In genomic region chr5:151739395-151739794, GRCh38 we compare ENCODE assay signal across 16 cellular contexts. TPM values are rescaled to one million over a fixed set of nuclear protein-coding genes. Genes with fewer than 3 reads are reported as not detected.
DNase-seq lines count a peak whose midpoint lies in the region; ATAC-seq, FAIRE-seq and TF ChIP-seq lines count a peak whose summit lies in the region.
"Had no signal": no experiment of that assay in that cellular context is flagged by ENCODE, and none has a peak within 500 bp of the region (broad histone marks: within the 10 kb centered on the region; RNA-seq: fewer than 3 reads in every experiment).

No MANE protein-coding gene starts in this region.

- 91% methylated on average over 2 of the region's 2 CpGs; no CpG with 5 or more reads in 1 of the 2 experiments for WGBS in H1 (ENCODE audit: extremely low coverage in 1 of 2, insufficient coverage in 1 of 2, insufficient read length in 1 of 2, insufficient replicate concordance in 2 of 2, low coverage in 1 of 2, low lambda C conversion rate in 2 of 2, missing lambda C conversion rate in 1 of 2), 2 experiments
- WGBS in urinary bladder, result 69% methylated on average over 2 of the region's 2 CpGs
- WGBS in aorta, 2 donors, result 77 to 85% methylated on average over 2 of the region's 2 CpGs

- H3K36me3 ChIP-seq in cardiac muscle cell, result no peaks in the 10 kb centered on the region
- H3K36me3 ChIP-seq in H1 (ENCODE audit: control insufficient read depth in 2 of 4, insufficient read depth in 4 of 4, low read length in 3 of 4), result peaks cover 0 to 3% (median 0%) of the 10 kb centered on the region in 4 experiments; a peak in 1 of 8 replicates
- peaks cover 4 to 7% of the 10 kb centered on the region in 2 donors for H3K36me3 ChIP-seq in muscle layer of duodenum (ENCODE audit: control insufficient read depth in 1 of 2, insufficient read depth in 2 of 2, low read length in 2 of 2)
- H3K36me3 ChIP-seq in urinary bladder (ENCODE audit: insufficient read depth), result no peaks in the 10 kb centered on the region
- no peaks in the 10 kb centered on the region for H3K36me3 ChIP-seq in aorta (ENCODE audit: control insufficient read depth in 1 of 2, insufficient read depth in 2 of 2, low read length in 1 of 2)

- no peaks in the 10 kb centered on the region for H3K79me2 ChIP-seq in H1 (ENCODE audit: control insufficient read depth in 1 of 2, insufficient read depth in 2 of 2, low read length in 2 of 2)

- H3K14ac ChIP-seq in H1 (ENCODE audit: insufficient read length), result no peak overlapping the region

- H3K4me1 ChIP-seq in cardiac muscle cell (ENCODE audit: low read depth) (peaks cover 8% of the 10 kb centered on the region), H1 (replicated peaks in 1 of 4; ENCODE audit: control insufficient read depth in 3 of 4, insufficient read depth in 4 of 4, low read length in 3 of 4) (peaks cover 6 to 10% (median 9%) of the 10 kb centered on the region in 4 experiments), muscle layer of duodenum (ENCODE audit: control insufficient read depth in 1 of 2, insufficient read depth in 2 of 2, low read length in 2 of 2) (peaks cover 8 to 18% of the 10 kb centered on the region in 2 donors), urinary bladder (ENCODE audit: insufficient read depth) (peaks cover 1% of the 10 kb centered on the region), aorta (ENCODE audit: control insufficient read depth in 1 of 2, insufficient read depth in 2 of 2, low read length in 2 of 2) (peaks cover 0 to 4% of the 10 kb centered on the region in 2 donors)

- FAIRE-seq in H1 (lab: Jason Lieb, UNC), result no peak

- TF ChIP-seq EP300 in H1 (IDR thresholded peaks at IDR 0.05; ENCODE audit: borderline replicate concordance in 1 of 2, low read depth in 2 of 2, low read length in 2 of 2), result no peak

- CTCF ChIA-PET in H1 (lab: Charles Lee; ENCODE audit: partially characterized antibody), result interaction anchor here (0.6 to 38.0 kb wide), 25 partner anchors 9 to 485 kb away, joined by 3 to 991 read pairs (median 6); partner anchors contain the start of genes ATOX1, SLC36A1 and SPARC

- H3K4me3 ChIP-seq in cardiac muscle cell (no peak overlapping the region), H1 (ENCODE audit: extremely low read depth in 1 of 4, insufficient read depth in 2 of 4, low read depth in 3 of 4, low read length in 4 of 4) (peak overlapping the region in 1 of 4 experiments; percentile 27; a peak in 1 of 8 replicates), muscle layer of duodenum (ENCODE audit: low read depth in 1 of 2, low read length in 2 of 2) (no peak overlapping the region), urinary bladder (ENCODE audit: low read depth, low read length) (no peak overlapping the region), aorta (ENCODE audit: low read length in 2 of 2) (no peak overlapping the region)
- H3K4me3 ChIP-seq: Peyer's patch had no signal

- H2BK5ac ChIP-seq in H1 (ENCODE audit: low read depth, low read length), result peak overlapping the region; percentile 45; the same call in 1 of the 2 replicates

- no peak overlapping the region for H2AK5ac ChIP-seq in H1 (ENCODE audit: low read depth, low read length)

- H2BK20ac ChIP-seq in H1 (ENCODE audit: low read length), result no peak overlapping the region

- H3K27ac ChIP-seq in cardiac muscle cell, result peak overlapping the region; percentile 54
- H3K27ac ChIP-seq in H1 (ENCODE audit: low read depth, low read length), result peak overlapping the region; percentile 24; the same call in 1 of the 2 replicates
- peak overlapping the region; percentile 58 for H3K27ac ChIP-seq in muscle layer of duodenum (ENCODE audit: low read length)
- H3K27ac ChIP-seq in urinary bladder (ENCODE audit: low read depth), result peak overlapping the region; percentile 11
- H3K27ac ChIP-seq in aorta (ENCODE audit: low read depth in 1 of 2, low read length in 2 of 2), result peak overlapping the region in 1 of 2 donors; percentile 15
- H3K27ac ChIP-seq: neutrophil had no signal

- ATAC-seq in left ventricle myocardium superior (no peak), GM18505 (IDR thresholded peaks at IDR 0.05; ENCODE audit: unreplicated experiment) (no peak), aorta (ENCODE audit: low FRiP score) (no peak)
- ATAC-seq: activated T-cell treated with anti-CD3 and anti-CD28 coated beads, Interleukin-2, amount 50 U/mL, for 72 hours had no signal

- no peak overlapping the region for H3K18ac ChIP-seq in H1 (ENCODE audit: extremely low read depth, low read length)

- H3K4me2 ChIP-seq in H1 (ENCODE audit: insufficient read depth in 1 of 2, low read depth in 2 of 2, low read length in 2 of 2), result peak overlapping the region; percentile 44 to 63; a peak in 3 of 4 replicates

- no peaks in the 10 kb centered on the region for H3K9me3 ChIP-seq in cardiac muscle cell (ENCODE audit: low read depth)
- H3K9me3 ChIP-seq in H1 (ENCODE audit: insufficient read depth in 2 of 2, low read depth in 1 of 2, low read length in 1 of 2), result no peaks in the 10 kb centered on the region
- no peaks in the 10 kb centered on the region for H3K9me3 ChIP-seq in muscle layer of duodenum (ENCODE audit: control insufficient read depth in 1 of 2, low read length in 2 of 2)
- no peaks in the 10 kb centered on the region for H3K9me3 ChIP-seq in aorta (ENCODE audit: control insufficient read depth, low read length)
- H3K9me3 ChIP-seq: neutrophil, Peyer's patch had no signal

- H3K27me3 ChIP-seq in cardiac muscle cell (no peaks in the 10 kb centered on the region), H1 (replicated peaks in 1 of 4; ENCODE audit: control insufficient read depth in 3 of 4, extremely low read depth in 1 of 4, insufficient read depth in 3 of 4, low read length in 3 of 4) (no peaks in the 10 kb centered on the region), muscle layer of duodenum (ENCODE audit: low read depth, low read length) (no peaks in the 10 kb centered on the region), aorta (ENCODE audit: control insufficient read depth in 1 of 2, insufficient read depth in 2 of 2, low read length in 1 of 2) (no peaks in the 10 kb centered on the region)
- H3K27me3 ChIP-seq: neutrophil, Peyer's patch had no signal

- H3K23me2 ChIP-seq in H1 (ENCODE audit: low read depth, low read length), result no peaks in the 10 kb centered on the region

- H3K4ac ChIP-seq in H1 (replicated peaks; ENCODE audit: insufficient read length, low read depth, low read length), result peak overlapping the region; percentile 10

- intact Hi-C loops in left ventricle myocardium superior (cut with micrococcal nuclease) (no loop called here), aorta (cut with DNase I) (no loop called here)

- no peak overlapping the region for H2AFZ ChIP-seq in H1 (ENCODE audit: low read length)

- peak overlapping the region; percentile 9 for H2BK120ac ChIP-seq in H1 (replicated peaks; ENCODE audit: low read depth, low read length)

- H4K8ac ChIP-seq in H1 (ENCODE audit: extremely low read depth, insufficient read depth, low read length), result no peak overlapping the region; the same call in none of the 2 replicates

- no peaks in the 10 kb centered on the region for H4K20me1 ChIP-seq in H1 (replicated peaks in 1 of 2; ENCODE audit: control insufficient read depth in 1 of 2, insufficient read depth in 2 of 2, low read length in 2 of 2)

- TF ChIP-seq POLR2A in H1 (IDR thresholded peaks at IDR 0.05; ENCODE audit: control extremely low read depth in 1 of 2, low read depth in 2 of 2, low read length in 2 of 2), result no peak
- TF ChIP-seq POLR2A in GM18505 (IDR thresholded peaks at IDR 0.05; ENCODE audit: borderline replicate concordance, extremely low read depth, insufficient read depth, insufficient read length), result no peak

- POLR2A ChIA-PET in H1 (lab: Charles Lee; ENCODE audit: partially characterized antibody), result interaction anchor here (0.6 to 5.1 kb wide), 14 partner anchors 14 to 81 kb away, joined by 3 to 33 read pairs (median 7); partner anchors contain the start of genes ATOX1, G3BP1 and SPARC

- no peak for TF ChIP-seq RAD21 in H1 (IDR thresholded peaks at IDR 0.05 in 1 of 2, conservative IDR thresholded peaks at IDR 0.05 in 1 of 2; ENCODE audit: low read depth in 2 of 2, low read length in 2 of 2)

- H3K23ac ChIP-seq in H1 (ENCODE audit: insufficient read length), result no peak overlapping the region

- DNase-seq in cardiac muscle cell (ENCODE audit: low read depth in 1 of 2, low spot score in 1 of 2) (peak in 1 of 2 donors; percentile 63), left ventricle myocardium superior (no peak), H1 (ENCODE audit: low read depth in 1 of 2, low spot score in 2 of 2) (no peak), NCI-H146 treated with DMSO at 0.1 percent for 48 hours (lab: John Stamatoyannopoulos, UW; ENCODE audit: unreplicated experiment) (no peak), aorta (no peak)
- DNase-seq: activated T-cell treated with anti-CD3 and anti-CD28 coated beads, Interleukin-2, amount 50 U/mL, for 72 hours; DMS153; immature natural killer cell; NCI-H446 treated with DMSO at 0.1 percent for 48 hours; Peyer's patch; stimulated activated CD4-positive, alpha-beta T cell treated with anti-CD3 and anti-CD28 coated beads, Interleukin-2, amount 100 ng/mL, for 48 hours; stimulated activated naive CD4-positive, alpha-beta T cell had no signal

- H2BK12ac ChIP-seq in H1 (ENCODE audit: low read depth, low read length), result no peak overlapping the region; the same call in 1 of the 2 replicates

- no peak overlapping the region for H2BK15ac ChIP-seq in H1 (ENCODE audit: low read length)

- H4K5ac ChIP-seq in H1 (ENCODE audit: insufficient read length, low read depth, low read length), result no peak overlapping the region

- H3K56ac ChIP-seq in H1 (replicated peaks; ENCODE audit: insufficient read length, low read depth, low read length), result no peak overlapping the region

- H3K9ac ChIP-seq in H1 (replicated peaks in 1 of 4; ENCODE audit: extremely low read depth in 1 of 4, low read depth in 3 of 4, low read length in 3 of 4), result no peak overlapping the region

- H3K79me1 ChIP-seq in H1 (ENCODE audit: low read depth, low read length), result no peaks in the 10 kb centered on the region

- peak overlapping the region; percentile 37 for H4K91ac ChIP-seq in H1 (replicated peaks; ENCODE audit: insufficient read length, low read length)

- TF ChIP-seq CTCF in cardiac muscle cell (IDR thresholded peaks at IDR 0.05; ENCODE audit: low read depth, low read length) (peak; percentile 15), H1 (IDR thresholded peaks at IDR 0.05; ENCODE audit: control extremely low read depth in 1 of 3, insufficient read depth in 1 of 3, low read depth in 1 of 3, low read length in 3 of 3) (peak in 1 of 3 experiments; percentile 3; a peak in 1 of 4 replicates)

RNA-seq across cellular contexts. Expression of gene ATOX1, which starts 19.0 kb away (rescaled TPM):
- 68.2 and 168 TPM in 2 replicates for total RNA-seq in cardiac muscle cell
- 186 and 190 TPM in 2 replicates for polyA plus RNA-seq in cardiac muscle cell
- total RNA-seq in left ventricle myocardium superior, result 63.2 TPM
- 77.9 and 79.9 TPM in 2 replicates for total RNA-seq in H1 (2021; fragmentation: NEBNext Ultra II Directional; extraction: Animal tissue kit (Norgen Biotek cat#: 25700))
- 232 and 249 TPM in 2 replicates for polyA plus RNA-seq in H1 (2011; rRNA removed)
- 197 TPM for polyA plus RNA-seq in H1 (2011; cell fraction: cytosol; rRNA removed)
- 95.2 TPM for polyA plus RNA-seq in H1 (2011; cell fraction: nucleus; rRNA removed)
- 110 to 175 TPM (median 169 TPM) in 4 replicates for polyA plus RNA-seq in H1 (2012, experiment 1 of 2)
- 332 TPM for polyA plus RNA-seq in H1 (2012, experiment 2 of 2)
- polyA plus RNA-seq in H1 (2013, experiment 1 of 2), result 137 TPM
- polyA plus RNA-seq in H1 (2013, experiment 2 of 2), result 153 TPM
- polyA minus RNA-seq in H1 (2011; rRNA and poly(A)+ RNA removed), result 68.1 and 82.4 TPM in 2 replicates
- polyA minus RNA-seq in H1 (2011; cell fraction: cytosol; rRNA and poly(A)+ RNA removed), result 33.2 TPM
- 40.2 TPM for polyA minus RNA-seq in H1 (2011; cell fraction: nucleus; rRNA and poly(A)+ RNA removed)
- total RNA-seq in urinary bladder, result 30.8 TPM
- 121 TPM for polyA plus RNA-seq in urinary bladder
- 10 to 100 TPM; 61.7 to 64.7 TPM for total RNA-seq in aorta
- polyA plus RNA-seq in aorta, result 100 to 1,000 TPM; 168 to 210 TPM

RNA-seq across cellular contexts. Expression of gene G3BP1, which starts 32.4 kb away (rescaled TPM):
- total RNA-seq in cardiac muscle cell (66.9 and 97.0 TPM in 2 replicates), left ventricle myocardium superior (125 TPM), urinary bladder (128 TPM), aorta (100 to 1,000 TPM; 120 to 140 TPM)
- polyA plus RNA-seq in cardiac muscle cell (105 and 140 TPM in 2 replicates), H1 (2011; rRNA removed) (57.0 and 71.2 TPM in 2 replicates), urinary bladder (31.8 TPM), aorta (10 to 100 TPM; 18.7 to 19.0 TPM)
- 516 and 529 TPM in 2 replicates for total RNA-seq in H1 (2021; fragmentation: NEBNext Ultra II Directional; extraction: Animal tissue kit (Norgen Biotek cat#: 25700))
- polyA plus RNA-seq in H1 (2011; cell fraction: cytosol; rRNA removed), result 72.4 TPM
- 75.6 TPM for polyA plus RNA-seq in H1 (2011; cell fraction: nucleus; rRNA removed)
- polyA plus RNA-seq in H1 (2012, experiment 1 of 2), result 193 to 256 TPM (median 226 TPM) in 4 replicates
- 21.2 TPM for polyA plus RNA-seq in H1 (2012, experiment 2 of 2)
- polyA plus RNA-seq in H1 (2013, experiment 1 of 2), result 127 TPM
- 121 TPM for polyA plus RNA-seq in H1 (2013, experiment 2 of 2)
- 307 and 404 TPM in 2 replicates for polyA minus RNA-seq in H1 (2011; rRNA and poly(A)+ RNA removed)
- 282 TPM for polyA minus RNA-seq in H1 (2011; cell fraction: cytosol; rRNA and poly(A)+ RNA removed)
- polyA minus RNA-seq in H1 (2011; cell fraction: nucleus; rRNA and poly(A)+ RNA removed), result 293 TPM

RNA-seq across cellular contexts. Expression of gene SPARC, which starts 52.7 kb away (rescaled TPM):
- total RNA-seq in cardiac muscle cell, result 130 and 216 TPM in 2 replicates
- 548 and 705 TPM in 2 replicates for polyA plus RNA-seq in cardiac muscle cell
- 439 TPM for total RNA-seq in left ventricle myocardium superior
- 438 and 452 TPM in 2 replicates for total RNA-seq in H1 (2021; fragmentation: NEBNext Ultra II Directional; extraction: Animal tissue kit (Norgen Biotek cat#: 25700))
- polyA plus RNA-seq in H1 (2011; rRNA removed), result 375 and 434 TPM in 2 replicates
- polyA plus RNA-seq in H1 (2011; cell fraction: cytosol; rRNA removed), result 385 TPM
- polyA plus RNA-seq in H1 (2011; cell fraction: nucleus; rRNA removed), result 501 TPM
- polyA plus RNA-seq in H1 (2012, experiment 1 of 2), result 385 to 537 TPM (median 495 TPM) in 4 replicates
- polyA plus RNA-seq in H1 (2012, experiment 2 of 2), result 164 TPM
- polyA plus RNA-seq in H1 (2013, experiment 1 of 2), result 450 TPM
- 478 TPM for polyA plus RNA-seq in H1 (2013, experiment 2 of 2)
- polyA minus RNA-seq in H1 (2011; rRNA and poly(A)+ RNA removed), result 271 and 297 TPM in 2 replicates
- 203 TPM for polyA minus RNA-seq in H1 (2011; cell fraction: cytosol; rRNA and poly(A)+ RNA removed)
- 95.3 TPM for polyA minus RNA-seq in H1 (2011; cell fraction: nucleus; rRNA and poly(A)+ RNA removed)
- total RNA-seq in urinary bladder, result 5,536 TPM
- 1,774 TPM for polyA plus RNA-seq in urinary bladder
- total RNA-seq in aorta, result 1,000 to 10,000 TPM; 2,087 to 2,608 TPM
- polyA plus RNA-seq in aorta, result 1,000 to 10,000 TPM; 1,151 to 1,861 TPM
- total RNA-seq: activated T-cell treated with anti-CD3 and anti-CD28 coated beads, Interleukin-2, amount 50 U/mL, for 72 hours had no signal
